Comparison of ENCODE assay signal across 8 cellular contexts in the genomic region with DNA sequence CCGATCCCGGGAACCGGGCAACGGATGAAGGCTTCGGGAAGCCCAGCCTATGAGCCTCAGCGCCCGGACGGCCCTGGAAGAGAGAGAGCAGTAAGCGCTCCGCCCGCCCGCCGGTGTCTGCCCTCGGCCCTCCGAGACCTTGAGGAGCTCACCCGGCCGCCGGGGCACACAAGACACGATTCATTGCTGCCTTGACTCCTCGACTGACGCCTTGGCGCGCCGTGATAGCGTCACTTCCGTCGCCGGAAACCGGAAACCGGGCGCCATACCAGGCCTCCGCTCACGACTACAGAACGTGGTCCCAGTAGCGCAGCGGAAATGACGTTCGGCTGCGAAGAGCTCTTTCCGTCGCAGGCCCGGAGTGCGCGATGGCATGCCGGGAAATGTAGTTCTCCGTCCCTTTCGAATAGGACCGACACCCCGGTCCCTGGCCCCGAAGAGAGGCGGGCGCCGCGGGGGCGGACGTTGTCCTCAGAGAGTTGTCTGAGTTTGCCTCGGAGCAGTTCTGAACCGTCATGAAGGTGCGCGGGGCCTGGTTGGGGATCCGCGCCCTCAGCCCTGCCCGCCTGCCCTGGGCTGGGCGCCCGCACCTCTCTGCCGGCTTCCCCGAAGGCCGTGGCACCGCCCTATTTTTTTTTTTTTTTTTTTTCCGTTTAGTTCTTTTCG. TPM values are rescaled to one million over a fixed set of nuclear protein-coding genes. Genes with fewer than 3 reads are reported as not detected.
DNase-seq lines count a peak whose midpoint lies in the region; ATAC-seq, FAIRE-seq and TF ChIP-seq lines count a peak whose summit lies in the region.

A gene (minus strand): TSS at position 208 of the 666 bp plus-strand sequence. CDS start 24 bp downstream, at position 184.

- in situ Hi-C loops in ACHN (cut with HindIII; ENCODE audit: low pct_ligation_motif_present, low pct_unique_long_range_greater_than_20kb, low sequenced_read_pairs) = no loop called here

- peak within 1 kb of the TSS; percentile 93 for H3K4me2 ChIP-seq in smooth muscle cell

- H3K36me3 ChIP-seq in bronchial epithelial cell (ENCODE audit: control insufficient read depth, insufficient read depth, low read length) (no peaks in the 10 kb centered on the region), smooth muscle cell (ENCODE audit: low read depth) (no peaks in the 10 kb centered on the region)

- TF ChIP-seq CTCF in WI38 (IDR thresholded peaks at IDR 0.05; ENCODE audit: low read depth, low read length) (no peak), bronchial epithelial cell (IDR thresholded peaks at IDR 0.05; ENCODE audit: insufficient read depth, low read length, severe bottlenecking) (no peak), smooth muscle cell (IDR thresholded peaks at IDR 0.05; ENCODE audit: borderline replicate concordance, insufficient read depth, poor library complexity, severe bottlenecking) (no peak)

- H3K27me3 ChIP-seq in bronchial epithelial cell (ENCODE audit: control insufficient read depth, insufficient read depth, low read length) = no peaks in the 10 kb centered on the region
- no peaks in the 10 kb centered on the region for H3K27me3 ChIP-seq in smooth muscle cell (ENCODE audit: low read depth)

- no peak for FAIRE-seq in bronchial epithelial cell (lab: Jason Lieb, UNC)

- H4K20me1 ChIP-seq in smooth muscle cell (ENCODE audit: low read depth) = no peaks in the 10 kb centered on the region

- DNase-seq in ACHN (peak; percentile 100), NCI-H2227 (lab: John Stamatoyannopoulos, UW; ENCODE audit: unreplicated experiment) (peak; percentile 99), bronchial epithelial cell (ENCODE audit: low read depth) (peak; percentile 96), iPS-NIHi11 (ENCODE audit: low spot score) (peak; percentile 97), smooth muscle cell (lab: John Stamatoyannopoulos, UW; ENCODE audit: unreplicated experiment) (peak; percentile 93)

- peak within 1 kb of the TSS; percentile 97 for H3K4me3 ChIP-seq in WI38 (ENCODE audit: low read depth, low read length)
- peak within 1 kb of the TSS; percentile 98 for H3K4me3 ChIP-seq in bronchial epithelial cell (ENCODE audit: low read depth, low read length)
- peak within 1 kb of the TSS; percentile 89 for H3K4me3 ChIP-seq in smooth muscle cell

- peaks cover 26% of the 10 kb centered on the region for H3K79me2 ChIP-seq in smooth muscle cell (ENCODE audit: low read depth)

- WGBS in smooth muscle cell (ENCODE audit: low lambda C conversion rate) = 1% methylated on average over 69 of the region's 71 CpGs

- peaks cover 11% of the 10 kb centered on the region for H3K4me1 ChIP-seq in smooth muscle cell (ENCODE audit: low read depth)

- peak; percentile 95 for ATAC-seq in GM18873 (IDR thresholded peaks at IDR 0.05; ENCODE audit: low FRiP score, unreplicated experiment)
- ATAC-seq in HG03139 (IDR thresholded peaks at IDR 0.05; ENCODE audit: unreplicated experiment) = peak; percentile 86

- no peaks in the 10 kb centered on the region for H3F3A ChIP-seq in smooth muscle cell (ENCODE audit: low read depth)

- H3K27ac ChIP-seq in smooth muscle cell (ENCODE audit: low read depth) = peak within 1 kb of the TSS; percentile 93

- peak within 1 kb of the TSS; percentile 96 for H3K9ac ChIP-seq in smooth muscle cell (ENCODE audit: low read depth)

- H2AFZ ChIP-seq in smooth muscle cell (ENCODE audit: low read depth) = peak within 1 kb of the TSS; percentile 81

- no peaks in the 10 kb centered on the region for H3K9me3 ChIP-seq in smooth muscle cell (replicated peaks; ENCODE audit: low read depth)

RNA-seq across cellular contexts. Expression of the gene that starts here (rescaled TPM):
- total RNA-seq in bronchial epithelial cell (28.4 and 30.1 TPM in 2 replicates), smooth muscle cell (17.2 and 21.8 TPM in 2 replicates)
- polyA plus RNA-seq in smooth muscle cell = 29.6 and 33.0 TPM in 2 replicates

Comparison
In these comparisons a context has a peak if more than half of its experiments do, and no peak if none do; other contexts are left out.
1. Peak in every context shown above with its lines: DNase-seq, ATAC-seq, H3K4me3 ChIP-seq and H3K27ac ChIP-seq.